Comparison of ENCODE assay signal across 14 cellular contexts in the genomic region with DNA sequence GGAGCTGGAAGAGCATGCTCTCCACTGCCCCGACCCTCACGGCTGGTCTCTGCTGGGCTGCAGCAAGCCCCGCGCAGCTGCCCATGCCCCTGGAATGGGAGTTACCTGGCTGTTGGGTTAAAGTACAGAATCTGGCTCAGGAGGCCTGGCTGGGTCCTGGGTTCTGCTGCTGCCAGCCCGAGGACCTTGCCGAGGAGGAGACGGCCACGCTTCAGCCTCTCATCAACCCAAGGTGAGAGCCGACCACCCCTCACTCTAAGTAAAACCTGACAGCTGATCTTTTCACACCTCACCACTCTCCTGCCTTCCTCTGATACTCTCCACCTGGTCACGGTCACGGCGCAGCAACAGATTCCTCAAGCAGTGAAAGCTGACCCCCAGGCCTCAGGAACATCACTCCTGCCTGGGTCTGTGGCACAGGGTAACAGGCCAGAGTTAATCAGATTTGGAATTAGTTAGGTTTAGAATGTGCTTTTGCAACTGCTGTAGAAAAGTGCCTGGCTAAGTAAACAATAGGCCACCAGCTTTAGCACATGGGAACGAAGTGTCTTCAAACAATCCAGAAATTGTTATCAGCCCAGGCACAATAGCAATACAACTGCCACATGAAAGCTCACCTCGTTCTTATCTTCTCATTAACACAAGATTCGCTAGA. TPM values are rescaled to one million over a fixed set of nuclear protein-coding genes. Genes with fewer than 3 reads are reported as not detected.
DNase-seq lines count a peak whose midpoint lies in the region; ATAC-seq and TF ChIP-seq lines count a peak whose summit lies in the region.
"Had no signal": no experiment of that assay in that cellular context is flagged by ENCODE, and none has a peak within 500 bp of the region (broad histone marks: within the 10 kb centered on the region; RNA-seq: fewer than 3 reads in every experiment).

No MANE protein-coding gene starts in this region.

- H3K36me3 ChIP-seq in SJCRH30, result peaks cover 3% of the 10 kb centered on the region; the same call in 1 of the 2 replicates
- H3K36me3 ChIP-seq in esophagus muscularis mucosa, result no peaks in the 10 kb centered on the region
- no peaks in the 10 kb centered on the region for H3K36me3 ChIP-seq in mucosa of descending colon (ENCODE audit: low read depth)
- no peaks in the 10 kb centered on the region for H3K36me3 ChIP-seq in stomach smooth muscle (ENCODE audit: control insufficient read depth in 2 of 2, insufficient read depth in 2 of 2, low read length in 2 of 2)

- H3K27me3 ChIP-seq in SJCRH30 (no peaks in the 10 kb centered on the region), esophagus muscularis mucosa (no peaks in the 10 kb centered on the region), stomach smooth muscle (ENCODE audit: control insufficient read depth in 1 of 2, insufficient read depth in 2 of 2, low read length in 2 of 2) (no peaks in the 10 kb centered on the region)

- TF ChIP-seq CTCF in esophagus muscularis mucosa (IDR thresholded peaks at IDR 0.05), result no peak
- no peak for TF ChIP-seq CTCF in mucosa of descending colon (IDR thresholded peaks at IDR 0.05)

- ATAC-seq in mucosa of descending colon, result peak; percentile 64
- ATAC-seq in HG02798 (IDR thresholded peaks at IDR 0.05; ENCODE audit: poor library complexity, unreplicated experiment), result no peak
- no peak for ATAC-seq in GM18858 (IDR thresholded peaks at IDR 0.05; ENCODE audit: unreplicated experiment)
- ATAC-seq: activated CD8-positive, alpha-beta T cell treated with anti-CD3 and anti-CD28 coated beads for 36 hours; stimulated activated naive B cell treated with anti-CD40 and anti-IgM and Interleukin-4, amounts not matched to agents 10 μg/mL and 1 μg/mL and 100 μg/mL, for 72 hours had no signal

- WGBS in esophagus muscularis mucosa, result 77% methylated on average over 15 of the region's 15 CpGs

- H3K4me3 ChIP-seq in SJCRH30, result no peak overlapping the region
- H3K4me3 ChIP-seq in esophagus muscularis mucosa, result no peak overlapping the region
- H3K4me3 ChIP-seq in mucosa of descending colon, result no peak overlapping the region
- H3K4me3 ChIP-seq in stomach smooth muscle (ENCODE audit: low read length in 2 of 2), result peak overlapping the region in 1 of 2 donors; percentile 15

- no peak for DNase-seq in SJCRH30
- no peak for DNase-seq in esophagus muscularis mucosa (ENCODE audit: extremely low spot score)
- no peak for DNase-seq in mucosa of descending colon
- DNase-seq in NCI-H748 treated with DMSO at 0.1 percent for 48 hours (lab: John Stamatoyannopoulos, UW), result no peak
- DNase-seq in NCI-H446 treated with DMSO at 0.1 percent for 48 hours (lab: John Stamatoyannopoulos, UW), result no peak
- DNase-seq: activated CD8-positive, alpha-beta T cell treated with anti-CD3 and anti-CD28 coated beads for 36 hours; activated naive CD4-positive, alpha-beta T cell treated with anti-CD3 and anti-CD28 coated beads for 36 hours; NCI-H1417 treated with DMSO at 0.1 percent for 48 hours; SHP77; stimulated activated CD4-positive, alpha-beta T cell treated with anti-CD3 and anti-CD28 coated beads, Interleukin-4, amount 100 ng/mL, for 24 hours; stimulated activated naive B cell treated with anti-CD40 and anti-IgM and Interleukin-4, amounts not matched to agents 10 μg/mL and 1 μg/mL and 100 μg/mL, for 72 hours had no signal

- H3K27ac ChIP-seq in SJCRH30 (peak overlapping the region; percentile 35), esophagus muscularis mucosa (replicated peaks in 1 of 4) (peak overlapping the region; percentile 62 to 76 (median 68)), stomach smooth muscle (ENCODE audit: low read length) (peak overlapping the region; percentile 67)

- peak overlapping the region in 1 of 2 donors; percentile 0 for H3K9ac ChIP-seq in stomach smooth muscle (ENCODE audit: low read length in 2 of 2)

- H3K9me3 ChIP-seq in SJCRH30 (replicated peaks), result peaks cover 3% of the 10 kb centered on the region
- H3K9me3 ChIP-seq in esophagus muscularis mucosa, result no peaks in the 10 kb centered on the region
- H3K9me3 ChIP-seq in mucosa of descending colon, result no peaks in the 10 kb centered on the region
- no peaks in the 10 kb centered on the region for H3K9me3 ChIP-seq in stomach smooth muscle (ENCODE audit: control insufficient read depth in 2 of 2, low read length in 2 of 2)

- no peak for TF ChIP-seq POLR2A in esophagus muscularis mucosa (IDR thresholded peaks at IDR 0.05; ENCODE audit: low read depth)

- intact Hi-C loops in esophagus muscularis mucosa (cut with DNase I) (no loop called here), mucosa of descending colon (cut with DNase I, micrococcal nuclease) (no loop called here)

- no peak for TF ChIP-seq EP300 in esophagus muscularis mucosa (IDR thresholded peaks at IDR 0.05)

- H3K4me1 ChIP-seq in SJCRH30 (peaks cover 15% of the 10 kb centered on the region), esophagus muscularis mucosa (peaks cover 44 to 57% (median 50%) of the 10 kb centered on the region in 4 donors), mucosa of descending colon (ENCODE audit: low read depth) (peaks cover 24% of the 10 kb centered on the region), stomach smooth muscle (ENCODE audit: control insufficient read depth, insufficient read depth, low read length) (peaks cover 29% of the 10 kb centered on the region)

RNA-seq across cellular contexts. Expression of gene RAB20, which starts 20.5 kb away (rescaled TPM):
- total RNA-seq in SJCRH30 (2014; rRNA removed; shearing (Covaris generic)), result 5.7 and 5.8 TPM in 2 replicates
- total RNA-seq in esophagus muscularis mucosa (10 to 100 TPM; 10.9 to 40.6 (median 15.4) TPM), mucosa of descending colon (10 to 100 TPM; 24.4 to 45.2 (median 33.7) TPM)
